ENCODE assay signal across 8 cellular contexts in genomic region chr9:6907772-6908381, GRCh38.
DNase-seq lines count a peak whose midpoint lies in the region; ATAC-seq, FAIRE-seq and TF ChIP-seq lines count a peak whose summit lies in the region.

No MANE protein-coding gene starts in this region.

- no peak for TF ChIP-seq EP300 in K562 (IDR thresholded peaks at IDR 0.05; ENCODE audit: low read length)

- no peaks in the 10 kb centered on the region for H4K20me1 ChIP-seq in K562 (replicated peaks; ENCODE audit: control insufficient read depth, insufficient read depth, low read length)

- H3K9ac ChIP-seq in K562 (ENCODE audit: insufficient read depth in 1 of 2, low read depth in 2 of 2, low read length in 2 of 2): no peak overlapping the region

- POLR2A ChIA-PET in K562 (lab: Yijun Ruan, JAX): no interaction called here

- in situ Hi-C loops in K562 (cut with MboI): loop anchor here (25.0 kb wide), 1 partner anchor 279 kb away; no protein-coding TSS in a partner anchor

- no peaks in the 10 kb centered on the region; a peak in 2 of 5 replicates for H3K4me1 ChIP-seq in K562 (replicated peaks in 1 of 2; ENCODE audit: control insufficient read depth in 2 of 2, insufficient read depth in 2 of 2, low read length in 2 of 2)
- H3K4me1 ChIP-seq in thyroid gland: peaks cover 0 to 5% of the 10 kb centered on the region in 2 donors

- H3K4me3 Mint-ChIP-seq in mesothelial cell of epicardium: no peak overlapping the region

- H3K79me2 ChIP-seq in K562 (ENCODE audit: control insufficient read depth, insufficient read depth, low read length): no peaks in the 10 kb centered on the region; the same call in 2 of the 3 replicates

- H3K9me3 ChIP-seq in K562 (replicated peaks; ENCODE audit: control insufficient read depth, insufficient read depth, low read depth, low read length) (no peaks in the 10 kb centered on the region), thyroid gland (no peaks in the 10 kb centered on the region)

- 52% methylated on average over 4 of the region's 4 CpGs for whole genome bisulfite sequencing in K562 (ENCODE audit: insufficient coverage, low coverage, missing lambda C conversion rate)
- 90 to 93% methylated on average over 4 of the region's 4 CpGs for WGBS in thyroid gland, 2 donors

- no TSS peak for BruUV-seq in K562 (replicated peaks; lab: Mats Ljungman, UMichigan)

- intact Hi-C loops in K562 (cut with micrococcal nuclease): loop anchor here (1.0 to 10.0 kb wide), 4 partner anchors 81 to 629 kb away; no protein-coding TSS in a partner anchor
- intact Hi-C loops in thyroid gland (cut with DNase I): no loop called here

- no peak for FAIRE-seq in K562 (lab: Jason Lieb, UNC)

- H3K36me3 Mint-ChIP-seq in mesothelial cell of epicardium: no peaks in the 10 kb centered on the region

- TF ChIP-seq CTCF in LNCAP (IDR thresholded peaks at IDR 0.05) (peak; percentile 84), K562 (IDR thresholded peaks at IDR 0.05 in 2 of 3, conservative IDR thresholded peaks at IDR 0.05 in 1 of 3; ENCODE audit: insufficient read depth in 2 of 3, low read depth in 1 of 3, low read length in 3 of 3) (peak in 2 of 3 experiments; percentile 37 to 77; a peak in 4 of 6 replicates), mesothelial cell of epicardium (IDR thresholded peaks at IDR 0.05; ENCODE audit: unreplicated experiment) (peak; percentile 61), thyroid gland (IDR thresholded peaks at IDR 0.05) (peak in 3 of 6 experiments; percentile 43 to 55 (median 52))

- CTCF ChIA-PET in K562 (lab: Yijun Ruan, JAX; ENCODE audit: low intra/inter-chr PET ratio): interaction anchor here (0.7 to 1.0 kb wide), 3 partner anchors 142 to 628 kb away, joined by 3 read pairs; no protein-coding TSS in a partner anchor

- H3K36me3 ChIP-seq in K562 (ENCODE audit: control insufficient read depth, insufficient read depth, low read length): no peaks in the 10 kb centered on the region; the same call in 2 of the 3 replicates
- H3K36me3 ChIP-seq in thyroid gland: no peaks in the 10 kb centered on the region

- H3K4me1 Mint-ChIP-seq in mesothelial cell of epicardium: peaks cover 17% of the 10 kb centered on the region

- no peaks in the 10 kb centered on the region for H3K27me3 Mint-ChIP-seq in mesothelial cell of epicardium (ENCODE audit: low read depth)

- no peak overlapping the region for H3K27ac ChIP-seq in K562 (ENCODE audit: extremely low read depth, low read depth, low read length)
- no peak overlapping the region for H3K27ac ChIP-seq in thyroid gland

- H3K4me2 ChIP-seq in K562 (ENCODE audit: insufficient read depth, low read length): no peak overlapping the region

- no peaks in the 10 kb centered on the region for H3K27me3 ChIP-seq in K562 (ENCODE audit: control insufficient read depth in 2 of 2, insufficient read depth in 2 of 2, low read length in 2 of 2)
- H3K27me3 ChIP-seq in thyroid gland: no peaks in the 10 kb centered on the region

- peak; percentile 44 to 70; a peak in 3 of 4 replicates for TF ChIP-seq RAD21 in K562 (CRISPR knock-in tag; conservative IDR thresholded peaks at IDR 0.05 in 1 of 2, IDR thresholded peaks at IDR 0.05 in 1 of 2)

- H2AFZ ChIP-seq in K562 (ENCODE audit: low read depth, low read length): no peak overlapping the region

- ATAC-seq in K562: peak; percentile 59
- ATAC-seq in GM18870 (IDR thresholded peaks at IDR 0.05; ENCODE audit: unreplicated experiment): no peak
- no peak for ATAC-seq in HG02571 (IDR thresholded peaks at IDR 0.05; ENCODE audit: unreplicated experiment)

- no peak overlapping the region for H3K27ac Mint-ChIP-seq in mesothelial cell of epicardium

- H3K4me3 ChIP-seq in K562 (no peak overlapping the region), thyroid gland (replicated peaks in 1 of 3) (no peak overlapping the region)

- DNase-seq in DMS 273 treated with DMSO at 0.1 percent for 48 hours (lab: John Stamatoyannopoulos, UW) (peak; percentile 4), K562 (ENCODE audit: extremely low read depth in 1 of 4, low spot score in 3 of 4) (peak in 3 of 4 experiments; percentile 12 to 46 (median 13)), mesothelial cell of epicardium (ENCODE audit: low spot score in 2 of 2, unreplicated experiment in 2 of 2) (no peak), SIG-M5 treated with dmso at 0.1 percent for 504 hours (lab: John Stamatoyannopoulos, UW; ENCODE audit: unreplicated experiment) (no peak), thyroid gland (no peak)

- TF ChIP-seq POLR2A in K562 (conservative IDR thresholded peaks at IDR 0.05) (no peak), thyroid gland (IDR thresholded peaks at IDR 0.05) (no peak)

- no peaks in the 10 kb centered on the region for H3K9me1 ChIP-seq in K562 (ENCODE audit: control insufficient read depth, insufficient read depth, low read length)

- H3K9me3 Mint-ChIP-seq in mesothelial cell of epicardium: no peaks in the 10 kb centered on the region

TF ChIP-seq in K562, 482 proteins besides CTCF, POLR2A, EP300 and RAD21:
- TF ChIP-seq ZSCAN32 (CRISPR knock-in tag; IDR thresholded peaks at IDR 0.05) (no peak), SMC3 (conservative IDR thresholded peaks at IDR 0.05; ENCODE audit: insufficient read depth, low read depth, low read length) (peak; percentile 43; the same call in 1 of the 2 replicates)

Comparison
In these comparisons a context has a peak if more than half of its experiments do, and no peak if none do; other contexts are left out.
1. DNase-seq: peak in DMS 273 treated with DMSO at 0.1 percent for 48 hours (single experiment) and K562 (3 of 4); none in mesothelial cell of epicardium (0 of 2), SIG-M5 treated with dmso at 0.1 percent for 504 hours (single experiment) and thyroid gland (0 of 2).